18 cellular contexts compared by ENCODE assay signal in genomic region chr5:78627766-78628165, GRCh38. TPM values are rescaled to one million over a fixed set of nuclear protein-coding genes. Genes with fewer than 3 reads are reported as not detected.
DNase-seq lines count a peak whose midpoint lies in the region; ATAC-seq, FAIRE-seq and TF ChIP-seq lines count a peak whose summit lies in the region.
"Had no signal": no experiment of that assay in that cellular context is flagged by ENCODE, and none has a peak within 500 bp of the region (broad histone marks: within the 10 kb centered on the region; RNA-seq: fewer than 3 reads in every experiment).

No MANE protein-coding gene starts in this region.

- H3K4me1 ChIP-seq in adipocyte (ENCODE audit: control insufficient read depth, insufficient read depth, low read length), result peaks cover 53% of the 10 kb centered on the region
- no peaks in the 10 kb centered on the region for H3K4me1 ChIP-seq in lower lobe of right lung
- H3K4me1 ChIP-seq: foreskin keratinocyte, parathyroid adenoma had no signal

- H3K4me3 ChIP-seq in adipocyte (ENCODE audit: low read length), result no peak overlapping the region
- no peak overlapping the region for H3K4me3 ChIP-seq in lower lobe of right lung
- H3K4me3 ChIP-seq: spleen had no signal

- no peaks in the 10 kb centered on the region for H3K27me3 ChIP-seq in adipocyte (replicated peaks; ENCODE audit: control insufficient read depth, insufficient read depth, low read length)
- H3K27me3 ChIP-seq in lower lobe of right lung (ENCODE audit: low read depth), result no peaks in the 10 kb centered on the region
- H3K27me3 ChIP-seq: foreskin keratinocyte had no signal

- intact Hi-C loops in lower lobe of right lung (cut with DNase I), result no loop called here

- H3K27ac ChIP-seq in lower lobe of right lung, result no peak overlapping the region
- H3K27ac ChIP-seq: C4-2B, foreskin keratinocyte, parathyroid adenoma, spleen had no signal

- ATAC-seq in left lobe of liver (no peak), lower lobe of right lung (no peak)
- ATAC-seq: stimulated activated naive CD8-positive, alpha-beta T cell treated with anti-CD3 and anti-CD28 coated beads, Interleukin-15, amount 100 ng/mL, for 72 hours had no signal

- FAIRE-seq in GM19239 (lab: Jason Lieb, UNC), result no peak
- FAIRE-seq: H54 had no signal

- DNase-seq in GM03348 (ENCODE audit: low spot score) (peak; percentile 30), adipocyte (ENCODE audit: low read depth) (peak; percentile 69), hepatic stellate cell (ENCODE audit: low spot score) (peak; percentile 49), renal cortical epithelial cell (ENCODE audit: low read depth) (peak; percentile 61), left lobe of liver (ENCODE audit: low spot score) (no peak), lower lobe of right lung (no peak), NCI-H1436 (lab: John Stamatoyannopoulos, UW) (no peak), GM19239 (ENCODE audit: insufficient read length, low spot score) (no peak)
- DNase-seq: activated CD4-positive, alpha-beta T cell treated with anti-CD3 and anti-CD28 coated beads, Interleukin-2, amount 50 U/mL, for 48 hours; DND-41; foreskin keratinocyte; NCI-H1092 treated with DMSO at 0.1 percent for 48 hours; spleen; stimulated activated naive CD8-positive, alpha-beta T cell treated with anti-CD3 and anti-CD28 coated beads, Interleukin-15, amount 100 ng/mL, for 72 hours; T1000 had no signal

- H3K36me3 ChIP-seq in adipocyte (ENCODE audit: control insufficient read depth, insufficient read depth, low read length, severe bottlenecking) (peaks cover 46% of the 10 kb centered on the region), lower lobe of right lung (peaks cover 10% of the 10 kb centered on the region)

- H3K9me3 ChIP-seq in adipocyte (ENCODE audit: control insufficient read depth, low read length) (no peaks in the 10 kb centered on the region), lower lobe of right lung (no peaks in the 10 kb centered on the region)
- H3K9me3 ChIP-seq: spleen had no signal

- TF ChIP-seq CTCF in lower lobe of right lung (IDR thresholded peaks at IDR 0.05), result no peak

- peak overlapping the region; percentile 5 for H3K9ac ChIP-seq in adipocyte (ENCODE audit: low read length)
- H3K9ac ChIP-seq: parathyroid adenoma had no signal

RNA-seq across cellular contexts. Expression of gene LHFPL2, which starts 20.8 kb away (rescaled TPM):
- total RNA-seq in renal cortical epithelial cell, result 19.2 and 25.7 TPM in 2 replicates
- 2.4 TPM for total RNA-seq in left lobe of liver
- total RNA-seq in lower lobe of right lung, result 40.6 TPM

Comparison
In these comparisons a context has a peak if more than half of its experiments do, and no peak if none do; other contexts are left out.
1. DNase-seq: peak in GM03348 (single experiment), adipocyte (single experiment), hepatic stellate cell (single experiment) and renal cortical epithelial cell (single experiment); none in left lobe of liver (single experiment), lower lobe of right lung (single experiment), NCI-H1436 (single experiment) and GM19239 (single experiment).